10 cellular contexts compared by ENCODE assay signal in genomic region chr7:7996568-7996967, GRCh38. TPM values are rescaled to one million over a fixed set of nuclear protein-coding genes. Genes with fewer than 3 reads are reported as not detected.
DNase-seq lines count a peak whose midpoint lies in the region; ATAC-seq and TF ChIP-seq lines count a peak whose summit lies in the region.
"Had no signal": no experiment of that assay in that cellular context is flagged by ENCODE, and none has a peak within 500 bp of the region (broad histone marks: within the 10 kb centered on the region; RNA-seq: fewer than 3 reads in every experiment).

No MANE protein-coding gene starts in this region.

- H4K20me1 ChIP-seq in PC-3 (ENCODE audit: low read length) = no peaks in the 10 kb centered on the region

- peaks cover 15% of the 10 kb centered on the region for H3K9me3 ChIP-seq in Caco-2
- H3K9me3 ChIP-seq in PC-3 (ENCODE audit: low read length) = peaks cover 5% of the 10 kb centered on the region; the same call in 1 of the 2 replicates

- no peak overlapping the region for H3K4me3 ChIP-seq in Caco-2 (ENCODE audit: low read depth, low read length)
- peak overlapping the region; percentile 44 for H3K4me3 ChIP-seq in PC-3 (ENCODE audit: low read length)

- peak; percentile 45 for ATAC-seq in GM21381 (IDR thresholded peaks at IDR 0.05; ENCODE audit: unreplicated experiment)
- peak; percentile 99 for ATAC-seq in PC-3
- no peak for ATAC-seq in GM19467 (IDR thresholded peaks at IDR 0.05; ENCODE audit: unreplicated experiment)
- ATAC-seq in HG03039 (IDR thresholded peaks at IDR 0.05; ENCODE audit: unreplicated experiment) = no peak

- peaks cover 18% of the 10 kb centered on the region for H3K4me1 ChIP-seq in Caco-2
- H3K4me1 ChIP-seq in PC-3 (ENCODE audit: insufficient read depth, low read length) = peaks cover 15% of the 10 kb centered on the region

- H3K79me2 ChIP-seq in PC-3 (ENCODE audit: low read length) = peaks cover 60% of the 10 kb centered on the region

- DNase-seq in Caco-2 (peak; percentile 66 to 77), PC-3 (peak; percentile 95), islet precursor cell (peak; percentile 55), ureter (ENCODE audit: low spot score) (no peak), SKM-1 treated with dmso at 0.1 percent for 144 hours (lab: John Stamatoyannopoulos, UW; ENCODE audit: unreplicated experiment) (no peak)
- DNase-seq: stimulated activated CD8-positive, alpha-beta memory T cell treated with anti-CD3 and anti-CD28 coated beads, Interleukin-4, amount 100 ng/mL, for 48 hours had no signal

- H2AFZ ChIP-seq in PC-3 (ENCODE audit: low read length) = no peak overlapping the region

- H3K27me3 ChIP-seq in Caco-2 (replicated peaks; ENCODE audit: control insufficient read depth, insufficient read depth, low read length) (no peaks in the 10 kb centered on the region), PC-3 (ENCODE audit: low read length) (no peaks in the 10 kb centered on the region)

- peaks cover 10% of the 10 kb centered on the region for H3K4me1 Mint-ChIP-seq in Caco-2 (ENCODE audit: low read depth, unreplicated experiment)
- H3K4me1 Mint-ChIP-seq: neural crest cell had no signal

- intact Hi-C loops in Caco-2 (cut with micrococcal nuclease; ENCODE audit: unreplicated experiment) = loop anchor here (5.0 to 10.0 kb wide), 2 partner anchors 296 to 432 kb away; partner anchors contain the start of gene MIOS
- intact Hi-C loops in PC-3 (cut with micrococcal nuclease) = loop anchor here (1.0 to 5.0 kb wide), 3 partner anchors 14 to 354 kb away; partner anchors contain the start of gene UMAD1

- TF ChIP-seq CTCF in Caco-2 (IDR thresholded peaks at IDR 0.05; ENCODE audit: insufficient read depth in 1 of 2, low read depth in 1 of 2, low read length in 1 of 2, severe bottlenecking in 1 of 2, unreplicated experiment in 1 of 2) = no peak
- TF ChIP-seq CTCF in PC-3 (conservative IDR thresholded peaks at IDR 0.05; ENCODE audit: low read depth, low read length) = no peak

- BruUV-seq in Caco-2 (replicated peaks; lab: Mats Ljungman, UMichigan) = no TSS peak
- BruUV-seq in PC-3 (replicated peaks; lab: Mats Ljungman, UMichigan) = no TSS peak

- peak overlapping the region; percentile 26 for H3K4me3 Mint-ChIP-seq in Caco-2 (ENCODE audit: unreplicated experiment)
- H3K4me3 Mint-ChIP-seq: neural crest cell had no signal

- no peaks in the 10 kb centered on the region for H3K27me3 Mint-ChIP-seq in Caco-2 (ENCODE audit: insufficient read depth, unreplicated experiment)

- H3K9ac ChIP-seq in PC-3 (ENCODE audit: low read length) = no peak overlapping the region

- CTCF ChIA-PET in Caco-2 (lab: Charles Lee) (interaction anchor here (0.7 kb wide), 1 partner anchor 28 kb away, joined by 3 read pairs; the partner anchor contains the start of gene GLCCI1), PC-3 (lab: Charles Lee) (interaction anchor here (1.2 kb wide), 1 partner anchor 26 kb away, joined by 3 read pairs; no protein-coding TSS in a partner anchor)

- peak overlapping the region; percentile 76 for H3K4me2 ChIP-seq in PC-3 (ENCODE audit: low read length)

- H3K36me3 ChIP-seq in Caco-2 (ENCODE audit: control insufficient read depth, insufficient read depth, low read length) = no peaks in the 10 kb centered on the region
- peaks cover 3% of the 10 kb centered on the region; the same call in 1 of the 2 replicates for H3K36me3 ChIP-seq in PC-3 (ENCODE audit: low read depth, low read length)

- peak overlapping the region; percentile 84 for H3K27ac Mint-ChIP-seq in Caco-2 (ENCODE audit: unreplicated experiment)

- no peaks in the 10 kb centered on the region for H3F3A ChIP-seq in PC-3 (ENCODE audit: low read length, unreplicated experiment)

- H3K27ac ChIP-seq in PC-3 (ENCODE audit: low read length) = peak overlapping the region; percentile 67

- H3K9me3 Mint-ChIP-seq in Caco-2 (ENCODE audit: unreplicated experiment) = peaks cover 21% of the 10 kb centered on the region

- H3K9me2 ChIP-seq in PC-3 (replicated peaks; ENCODE audit: low read length) = no peaks in the 10 kb centered on the region

- H3K36me3 Mint-ChIP-seq in Caco-2 (ENCODE audit: insufficient read depth, unreplicated experiment) = no peaks in the 10 kb centered on the region

- POLR2A ChIA-PET in Caco-2 (lab: Charles Lee) (no interaction called here), PC-3 (lab: Charles Lee; ENCODE audit: unreplicated experiment) (no interaction called here)

RNA-seq across cellular contexts. Expression of gene GLCCI1, which starts 28.0 kb away (rescaled TPM):
- total RNA-seq in Caco-2 (2022) (18.8 and 19.3 TPM in 2 replicates), PC-3 (2014; rRNA removed) (7.8 and 8.5 TPM in 2 replicates), ureter (25.5 TPM)

Comparison
In these comparisons a context has a peak if more than half of its experiments do, and no peak if none do; other contexts are left out.
1. DNase-seq: peak in Caco-2 (2 of 2), PC-3 (single experiment) and islet precursor cell (single experiment); none in ureter (single experiment) and SKM-1 treated with dmso at 0.1 percent for 144 hours (single experiment).
2. ATAC-seq: peak in GM21381 (single experiment) and PC-3 (single experiment); none in GM19467 (single experiment) and HG03039 (single experiment).